20 cellular contexts compared by ENCODE assay signal in genomic region chrX:97096385-97096784, GRCh38.
DNase-seq lines count a peak whose midpoint lies in the region; ATAC-seq, FAIRE-seq and TF ChIP-seq lines count a peak whose summit lies in the region.
"Had no signal": no experiment of that assay in that cellular context is flagged by ENCODE, and none has a peak within 500 bp of the region (broad histone marks: within the 10 kb centered on the region; RNA-seq: fewer than 3 reads in every experiment).

No MANE protein-coding gene starts in this region.

- FAIRE-seq in urothelium cell line (lab: Jason Lieb, UNC) = no peak
- FAIRE-seq: HepG2 had no signal

- H3K9me3 ChIP-seq in SK-N-MC (ENCODE audit: low read depth, low read length) (no peaks in the 10 kb centered on the region), mucosa of descending colon (no peaks in the 10 kb centered on the region)

- H3K4me1 ChIP-seq in mucosa of descending colon (ENCODE audit: low read depth) = no peaks in the 10 kb centered on the region

- intact Hi-C loops in mucosa of descending colon (cut with DNase I, micrococcal nuclease) = no loop called here

- no peak overlapping the region for H3K27ac ChIP-seq in SK-N-MC
- H3K27ac ChIP-seq: KMS-11 had no signal

- ATAC-seq in HG03097 (IDR thresholded peaks at IDR 0.05; ENCODE audit: low FRiP score, unreplicated experiment) (no peak), mucosa of descending colon (no peak)
- ATAC-seq: HepG2, Panc1, Right ventricle myocardium inferior, SK-N-SH treated with all-trans-retinoic acid at 6 μM for 48 hours had no signal

- H3K4me3 ChIP-seq in SK-N-MC (no peak overlapping the region), mucosa of descending colon (no peak overlapping the region)

- H3K9ac ChIP-seq in SK-N-MC (ENCODE audit: insufficient read length) = no peak overlapping the region
- H3K9ac ChIP-seq: KMS-11 had no signal

- DNase-seq in Ammon's horn (ENCODE audit: low spot score) (peak; percentile 34), D341Med (ENCODE audit: low spot score) (peak; percentile 52), SK-N-MC (ENCODE audit: low read depth, low spot score) (peak; percentile 14), myocyte (ENCODE audit: low read depth) (peak; percentile 30), urothelium cell line (ENCODE audit: low spot score) (no peak), mucosa of descending colon (no peak)
- no peak for DNase-seq in activated CD8-positive, alpha-beta memory T cell treated with anti-CD3 and anti-CD28 coated beads, Interleukin-2, amount 50 U/mL, for 4 hours
- DNase-seq: Calu3, GF-D8, MM.1S, NCI-H1105 treated with DMSO at 0.1 percent for 48 hours, NCI-H1930, NCI-H226, NCI-H69 had no signal

- no peak for TF ChIP-seq CTCF in mucosa of descending colon (IDR thresholded peaks at IDR 0.05)

- no peaks in the 10 kb centered on the region for H3K36me3 ChIP-seq in SK-N-MC (ENCODE audit: insufficient read depth, low read length)
- H3K36me3 ChIP-seq in mucosa of descending colon (ENCODE audit: low read depth) = no peaks in the 10 kb centered on the region

Comparison
In these comparisons a context has a peak if more than half of its experiments do, and no peak if none do; other contexts are left out.
1. DNase-seq: peak in Ammon's horn (single experiment), D341Med (single experiment), SK-N-MC (single experiment) and myocyte (single experiment); none in activated CD8-positive, alpha-beta memory T cell treated with anti-CD3 and anti-CD28 coated beads, Interleukin-2, amount 50 U/mL, for 4 hours (single experiment), urothelium cell line (single experiment) and mucosa of descending colon (0 of 3).